14 cellular contexts compared by ENCODE assay signal in genomic region chr6:105483492-105483891, GRCh38.
A peak's percentile ranks its signal among the peaks of the same experiment; 100 is the strongest.
DNase-seq lines count a peak whose midpoint lies in the region; ATAC-seq and TF ChIP-seq lines count a peak whose summit lies in the region.
"Had no signal": no experiment of that assay in that cellular context is flagged by ENCODE, and none has a peak within 500 bp of the region (broad histone marks: within the 10 kb centered on the region; RNA-seq: fewer than 3 reads in every experiment).

No MANE protein-coding gene starts in this region.

- peak overlapping the region; percentile 21 for H2BK5ac ChIP-seq in IMR-90 (ENCODE audit: low read depth, low read length, poor library complexity, severe bottlenecking)

- intact Hi-C loops in IMR-90 (cut with micrococcal nuclease): loop anchor here (5.0 to 10.0 kb wide), 4 partner anchors 51 to 961 kb away; no protein-coding TSS in a partner anchor
- intact Hi-C loops in adrenal gland (cut with DNase I): loop anchor here in 1 of 2 donors (10.0 kb wide), 1 partner anchor 821 kb away; no protein-coding TSS in a partner anchor
- intact Hi-C loops in psoas muscle (cut with DNase I): loop anchor here (5.0 to 10.0 kb wide), 3 partner anchors 741 to 821 kb away; no protein-coding TSS in a partner anchor

- H2BK20ac ChIP-seq in IMR-90 (ENCODE audit: low read depth, low read length): peak overlapping the region; percentile 67; the same call in 1 of the 2 replicates

- H3K9me3 Mint-ChIP-seq in CD4-positive, CD25-positive, alpha-beta regulatory T cell: peaks cover 0 to 1% (median 0%) of the 10 kb centered on the region in 7 donors
- no peaks in the 10 kb centered on the region for H3K9me3 Mint-ChIP-seq in immature natural killer cell
- H3K9me3 Mint-ChIP-seq: CD4-positive, alpha-beta memory T cell had no signal

- in situ Hi-C loops in IMR-90 (cut with MboI; ENCODE audit: low sequenced_read_pairs): loop anchor here (5.0 to 10.0 kb wide), 3 partner anchors 599 to 821 kb away; no protein-coding TSS in a partner anchor

- peak overlapping the region; percentile 11; the same call in 1 of the 2 replicates for H4K5ac ChIP-seq in IMR-90 (ENCODE audit: low read depth, low read length)

- no TSS peak for BruUV-seq in IMR-90 (replicated peaks; lab: Mats Ljungman, UMichigan)

- H3K79me1 ChIP-seq in IMR-90 (ENCODE audit: low read depth in 1 of 2, low read length in 2 of 2): no peaks in the 10 kb centered on the region

- H3K14ac ChIP-seq in IMR-90 (replicated peaks; ENCODE audit: low read depth, low read length): peak overlapping the region; percentile 88; the same call in 1 of the 2 replicates

- no peaks in the 10 kb centered on the region; the same call in 1 of the 2 replicates for H3K9me1 ChIP-seq in IMR-90 (ENCODE audit: insufficient read depth, low read length)

- H3K4me1 Mint-ChIP-seq in CD4-positive, CD25-positive, alpha-beta regulatory T cell: peaks cover 11 to 41% (median 23%) of the 10 kb centered on the region in 4 donors
- peaks cover 30 to 38% of the 10 kb centered on the region in 2 donors for H3K4me1 Mint-ChIP-seq in immature natural killer cell

- H3K4me1 ChIP-seq in CD4-positive, CD25-positive, alpha-beta regulatory T cell (ENCODE audit: control insufficient read depth, insufficient read depth, low read length, poor library complexity, severe bottlenecking): peaks cover 27% of the 10 kb centered on the region
- peaks cover 8% of the 10 kb centered on the region for H3K4me1 ChIP-seq in IMR-90 (ENCODE audit: control insufficient read depth, insufficient read depth, low read length)
- peaks cover 5 to 20% of the 10 kb centered on the region in 2 donors for H3K4me1 ChIP-seq in adrenal gland (replicated peaks in 1 of 2)
- H3K4me1 ChIP-seq in psoas muscle: no peaks in the 10 kb centered on the region

- H3K36me3 ChIP-seq in CD4-positive, CD25-positive, alpha-beta regulatory T cell (ENCODE audit: control insufficient read depth, insufficient read depth, low read length): no peaks in the 10 kb centered on the region
- H3K36me3 ChIP-seq in IMR-90 (ENCODE audit: control insufficient read depth, insufficient read depth, low read length) (no peaks in the 10 kb centered on the region), adrenal gland (replicated peaks in 1 of 2) (no peaks in the 10 kb centered on the region), psoas muscle (ENCODE audit: insufficient read depth in 1 of 2, low read depth in 1 of 2) (no peaks in the 10 kb centered on the region)
- H3K36me3 ChIP-seq: sigmoid colon had no signal

- H3K27me3 ChIP-seq in CD4-positive, CD25-positive, alpha-beta regulatory T cell (ENCODE audit: control insufficient read depth, insufficient read depth, low read length): no peaks in the 10 kb centered on the region
- H3K27me3 ChIP-seq in IMR-90 (ENCODE audit: control insufficient read depth, insufficient read depth, low read length) (no peaks in the 10 kb centered on the region), adrenal gland (no peaks in the 10 kb centered on the region), psoas muscle (ENCODE audit: insufficient read depth in 3 of 3, low read length in 2 of 3) (no peaks in the 10 kb centered on the region)
- H3K27me3 ChIP-seq: sigmoid colon had no signal

- peaks cover 4% of the 10 kb centered on the region for H3K27me3 Mint-ChIP-seq in CD4-positive, CD25-positive, alpha-beta regulatory T cell
- peaks cover 0 to 5% (median 1%) of the 10 kb centered on the region in 3 donors for H3K27me3 Mint-ChIP-seq in immature natural killer cell (ENCODE audit: low read depth in 3 of 3)

- H3K56ac ChIP-seq in IMR-90 (ENCODE audit: extremely low read depth, insufficient read depth, low read length): no peak overlapping the region

- H3K4me3 Mint-ChIP-seq in CD4-positive, CD25-positive, alpha-beta regulatory T cell: peak overlapping the region in 3 of 4 donors; percentile 7 to 53 (median 23)
- H3K4me3 Mint-ChIP-seq in immature natural killer cell: peak overlapping the region in 2 of 5 donors; percentile 21 to 70

- no peak overlapping the region for H2AFZ ChIP-seq in IMR-90 (replicated peaks; ENCODE audit: low read length, poor library complexity)

- H3K18ac ChIP-seq in IMR-90 (ENCODE audit: low read depth, low read length): peak overlapping the region; percentile 10; the same call in 1 of the 2 replicates

- peak overlapping the region; percentile 72 for H3K4ac ChIP-seq in IMR-90 (ENCODE audit: low read depth, low read length)

- H2BK15ac ChIP-seq in IMR-90 (ENCODE audit: low read depth, low read length): no peak overlapping the region

- peak overlapping the region; percentile 74 for H3K4me2 ChIP-seq in IMR-90 (ENCODE audit: low read depth, low read length)

- H3K27ac Mint-ChIP-seq in CD4-positive, CD25-positive, alpha-beta regulatory T cell: peak overlapping the region in 1 of 3 donors; percentile 61
- H3K27ac Mint-ChIP-seq in immature natural killer cell: peak overlapping the region in 5 of 6 donors; percentile 45 to 94 (median 79)

- H3K23ac ChIP-seq in IMR-90 (ENCODE audit: low read depth, low read length): peak overlapping the region; percentile 50; the same call in 1 of the 2 replicates

- H2BK120ac ChIP-seq in IMR-90 (ENCODE audit: low read depth, low read length): peak overlapping the region; percentile 91; the same call in 1 of the 2 replicates

- no peaks in the 10 kb centered on the region for H3K36me3 Mint-ChIP-seq in CD4-positive, CD25-positive, alpha-beta regulatory T cell
- H3K36me3 Mint-ChIP-seq in immature natural killer cell: no peaks in the 10 kb centered on the region
- H3K36me3 Mint-ChIP-seq: CD4-positive, alpha-beta memory T cell had no signal

- no peaks in the 10 kb centered on the region for H3K9me3 ChIP-seq in CD4-positive, CD25-positive, alpha-beta regulatory T cell (ENCODE audit: control insufficient read depth in 2 of 2, low read length in 2 of 2)
- H3K9me3 ChIP-seq in IMR-90 (ENCODE audit: control insufficient read depth, insufficient read depth, low read length) (no peaks in the 10 kb centered on the region), adrenal gland (replicated peaks in 1 of 3) (no peaks in the 10 kb centered on the region), psoas muscle (no peaks in the 10 kb centered on the region)
- H3K9me3 ChIP-seq: sigmoid colon had no signal

- dilution Hi-C loops in IMR-90 (cut with HindIII; ENCODE audit: low sequenced_read_pairs, unreplicated experiment): no loop called here

- no peak for DNase-seq in CD4-positive, CD25-positive, alpha-beta regulatory T cell
- DNase-seq in IMR-90 (peak; percentile 79), adrenal gland (peak in 5 of 7 donors; percentile 23 to 58 (median 50)), immature natural killer cell (no peak), psoas muscle (no peak), CD1c-positive myeloid dendritic cell (ENCODE audit: extremely low spot score) (no peak), substantia nigra (lab: John Stamatoyannopoulos, UW) (no peak)
- DNase-seq: activated CD4-positive, CD25-positive, alpha-beta regulatory T cell; activated naive CD4-positive, alpha-beta T cell; CD4-positive, alpha-beta memory T cell; SHP77; sigmoid colon had no signal

- WGBS in IMR-90 (ENCODE audit: extremely low coverage in 2 of 2, insufficient read length in 1 of 2), 2 experiments: no CpG with 5 or more reads among the region's 4 CpGs
- 21 to 33% (median 23%) methylated on average over 4 of the region's 4 CpGs for WGBS in adrenal gland, 4 donors
- 54 to 57% (median 54%) methylated on average over 4 of the region's 4 CpGs for WGBS in psoas muscle, 3 donors

- H4K8ac ChIP-seq in IMR-90 (ENCODE audit: low read depth in 2 of 2, low read length in 2 of 2): peak overlapping the region in 1 of 2 experiments; percentile 64; a peak in 1 of 4 replicates

- no peak for TF ChIP-seq POLR2A in IMR-90 (IDR thresholded peaks at IDR 0.05; ENCODE audit: low read depth, low read length)
- TF ChIP-seq POLR2A in adrenal gland (IDR thresholded peaks at IDR 0.05): no peak

- no peaks in the 10 kb centered on the region for H4K20me1 ChIP-seq in IMR-90 (ENCODE audit: insufficient read depth, low read length)

- TF ChIP-seq CTCF in IMR-90 (conservative IDR thresholded peaks at IDR 0.05; ENCODE audit: low read depth, low read length) (no peak), adrenal gland (IDR thresholded peaks at IDR 0.05) (no peak), psoas muscle (IDR thresholded peaks at IDR 0.05) (no peak)

- H3K4me3 ChIP-seq in CD4-positive, CD25-positive, alpha-beta regulatory T cell (ENCODE audit: low read depth, low read length): peak overlapping the region; percentile 62
- H3K4me3 ChIP-seq in IMR-90 (ENCODE audit: insufficient read depth, low read depth, low read length): no peak overlapping the region
- H3K4me3 ChIP-seq in adrenal gland: no peak overlapping the region
- H3K4me3 ChIP-seq in psoas muscle: no peak overlapping the region
- H3K4me3 ChIP-seq: sigmoid colon had no signal

- H3K27ac ChIP-seq in CD4-positive, CD25-positive, alpha-beta regulatory T cell (ENCODE audit: insufficient read depth, low read length, poor library complexity, severe bottlenecking): no peak overlapping the region
- no peak overlapping the region for H3K27ac ChIP-seq in IMR-90 (ENCODE audit: insufficient read depth, low read length)
- peak overlapping the region in 1 of 5 donors; percentile 22 for H3K27ac ChIP-seq in adrenal gland
- no peak overlapping the region for H3K27ac ChIP-seq in psoas muscle
- no peak overlapping the region for H3K27ac ChIP-seq in substantia nigra (ENCODE audit: low read depth, low read length, poor library complexity, severe bottlenecking)
- H3K27ac ChIP-seq: sigmoid colon had no signal

- H4K91ac ChIP-seq in IMR-90 (ENCODE audit: insufficient read depth, low read depth, low read length): 0 out of 2 replicates have a peak overlapping the region, but pooled peaks have one; percentile 17

- CTCF ChIA-PET in IMR-90 (lab: Yijun Ruan, JAX): interaction anchor here (0.7 to 1.9 kb wide), 6 partner anchors 9 to 1955 kb away, joined by 3 to 10 read pairs (median 4); no protein-coding TSS in a partner anchor

- H3K9ac ChIP-seq in IMR-90 (ENCODE audit: low read depth, low read length): no peak overlapping the region

- H2AK5ac ChIP-seq in IMR-90 (ENCODE audit: low read depth, low read length): no peak overlapping the region

- POLR2A ChIA-PET in IMR-90 (lab: Charles Lee; ENCODE audit: unreplicated experiment): interaction anchor here (0.7 kb wide), 2 partner anchors 501 to 997 kb away, joined by 5 to 6 read pairs; no protein-coding TSS in a partner anchor

- peak in 1 of 2 donors; percentile 33 for ATAC-seq in CD4-positive, CD25-positive, alpha-beta regulatory T cell (ENCODE audit: low read depth in 2 of 2)
- ATAC-seq in IMR-90 (ENCODE audit: low read depth) (peak; percentile 75), psoas muscle (no peak), GM21825 (IDR thresholded peaks at IDR 0.05; ENCODE audit: unreplicated experiment) (no peak)
- ATAC-seq: HCT116 had no signal

- TF ChIP-seq RAD21 in IMR-90 (IDR thresholded peaks at IDR 0.05; ENCODE audit: low read length): 0 out of 2 replicates have a peak, but pooled peaks have one; percentile 10

- H2AK9ac ChIP-seq in IMR-90 (replicated peaks; ENCODE audit: low read depth, low read length, poor library complexity): no peak overlapping the region

TF ChIP-seq in IMR-90, 13 proteins besides CTCF, POLR2A, EP300 and RAD21 (continues in another document):
- TF ChIP-seq BHLHE40 (IDR thresholded peaks at IDR 0.05; ENCODE audit: low read depth, low read length): peak; percentile 52; the same call in 1 of the 2 replicates
- 0 out of 2 replicates have a peak, but pooled peaks have one; percentile 16 for TF ChIP-seq FOS (IDR thresholded peaks at IDR 0.05; ENCODE audit: low read depth, low read length)

Comparison
In these comparisons a context has a peak if more than half of its experiments do, and no peak if none do; other contexts are left out.
1. DNase-seq: peak in IMR-90 (single experiment) and adrenal gland (5 of 7); none in CD4-positive, CD25-positive, alpha-beta regulatory T cell (0 of 3), immature natural killer cell (0 of 3), psoas muscle (0 of 2), CD1c-positive myeloid dendritic cell (single experiment) and substantia nigra (0 of 49).